ENCODE assay signal across 7 cellular contexts in the genomic region with DNA sequence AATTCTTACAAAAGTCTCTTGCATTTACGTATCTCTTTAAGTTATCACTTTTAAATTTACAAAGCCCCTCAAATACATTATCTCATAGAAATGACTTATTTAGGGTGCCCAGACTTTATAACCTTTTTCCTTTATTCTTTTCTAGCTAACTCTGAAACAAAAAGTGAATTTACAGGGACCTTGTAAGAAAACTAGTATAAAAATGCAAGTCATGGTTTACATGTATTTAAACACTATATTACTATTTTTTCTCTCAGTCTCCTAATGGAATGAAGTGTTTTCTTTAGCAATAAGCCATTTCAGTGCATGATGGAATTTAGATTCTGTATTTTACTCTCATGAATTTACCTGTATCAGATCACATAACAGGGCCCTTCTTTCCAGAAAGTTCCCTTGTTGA.
"Had no signal": no experiment of that assay in that cellular context is flagged by ENCODE, and none has a peak within 500 bp of the region (broad histone marks: within the 10 kb centered on the region; RNA-seq: fewer than 3 reads in every experiment).

No MANE protein-coding gene starts in this region.

- ATAC-seq: HCT116 had no signal

- H3K9ac ChIP-seq: GM23248 had no signal

- DNase-seq: GOT3, H7, KBM-7 had no signal

- FAIRE-seq: HTR-8/SVneo had no signal

- H2AFZ ChIP-seq: GM23248 had no signal

- H3K27ac ChIP-seq: GM23248 had no signal

- H3K4me1 ChIP-seq: HAP-1 had no signal

- H3K9me3 ChIP-seq: HAP-1 had no signal

- H3K4me3 ChIP-seq: GM23248, HAP-1 had no signal

- H3K36me3 ChIP-seq: HAP-1 had no signal
